In the genomic region with DNA sequence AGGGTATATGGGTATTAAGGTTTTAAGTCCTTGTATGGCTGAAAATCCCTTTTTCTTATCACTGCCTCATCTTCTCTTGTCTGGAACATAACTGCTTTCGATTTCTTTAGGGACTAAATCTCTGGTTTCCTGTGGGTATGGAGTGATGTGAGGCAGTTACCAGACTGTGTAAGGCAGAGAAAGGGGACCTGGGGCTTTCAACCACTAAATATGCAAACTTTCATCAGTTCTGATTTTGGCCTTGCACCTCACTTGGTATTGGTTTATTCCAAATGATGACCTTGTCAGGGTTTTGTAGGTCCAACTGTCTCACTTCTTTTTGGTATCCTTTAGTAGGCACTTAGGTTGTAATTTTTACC, we compare ENCODE assay signal across 10 cellular contexts. TPM values are rescaled to one million over a fixed set of nuclear protein-coding genes. Genes with fewer than 3 reads are reported as not detected.
DNase-seq lines count a peak whose midpoint lies in the region; ATAC-seq and TF ChIP-seq lines count a peak whose summit lies in the region.
"Had no signal": no experiment of that assay in that cellular context is flagged by ENCODE, and none has a peak within 500 bp of the region (broad histone marks: within the 10 kb centered on the region; RNA-seq: fewer than 3 reads in every experiment).

No MANE protein-coding gene starts in this region.

- CTCF ChIA-PET in Calu3 (lab: Charles Lee), result interaction anchor here (0.7 to 1.4 kb wide), 2 partner anchors 10 to 148 kb away, joined by 3 to 5 read pairs; a partner anchor contains a TSS

- intact Hi-C loops in Calu3 (cut with micrococcal nuclease; ENCODE audit: unreplicated experiment), result loop anchor here (5.0 kb wide), 1 partner anchor 46 kb away; no protein-coding TSS in a partner anchor

- H3K27ac Mint-ChIP-seq in Calu3 (ENCODE audit: unreplicated experiment), result peak overlapping the region; percentile 12

- peak; percentile 46 for ATAC-seq in GM19463 (IDR thresholded peaks at IDR 0.05; ENCODE audit: unreplicated experiment)
- peak; percentile 50 for ATAC-seq in HG03378 (IDR thresholded peaks at IDR 0.05; ENCODE audit: unreplicated experiment)
- ATAC-seq: gastroesophageal sphincter, psoas muscle had no signal

- peak overlapping the region; percentile 50 for H3K27ac ChIP-seq in effector memory CD4-positive, alpha-beta T cell (ENCODE audit: insufficient read depth, low read length, poor library complexity, severe bottlenecking)
- H3K27ac ChIP-seq: gastroesophageal sphincter, psoas muscle had no signal

- H3K36me3 Mint-ChIP-seq in Calu3 (ENCODE audit: insufficient read depth, unreplicated experiment), result peaks cover 38% of the 10 kb centered on the region

- no peak overlapping the region for H3K4me3 ChIP-seq in effector memory CD4-positive, alpha-beta T cell (ENCODE audit: insufficient read depth, low read depth, low read length, poor library complexity, severe bottlenecking)
- H3K4me3 ChIP-seq: gastroesophageal sphincter, psoas muscle had no signal

- no TSS peak for BruUV-seq in Calu3 (replicated peaks; lab: Mats Ljungman, UMichigan)

- no peaks in the 10 kb centered on the region for H3K27me3 ChIP-seq in effector memory CD4-positive, alpha-beta T cell (replicated peaks; ENCODE audit: control insufficient read depth, insufficient read depth, low read length, poor library complexity, severe bottlenecking)
- H3K27me3 ChIP-seq: gastroesophageal sphincter had no signal

- DNase-seq in Calu3 (no peak), pons (ENCODE audit: low spot score) (no peak), GM19238 (ENCODE audit: insufficient read length, low spot score) (no peak), NCI-H345 (lab: John Stamatoyannopoulos, UW) (no peak), NCI-H446 treated with DMSO at 0.1 percent for 48 hours (lab: John Stamatoyannopoulos, UW) (no peak)
- DNase-seq in effector memory CD4-positive, alpha-beta T cell, result no peak
- DNase-seq: psoas muscle had no signal

- H3K4me1 Mint-ChIP-seq in Calu3 (ENCODE audit: low read depth, unreplicated experiment), result peaks cover 73% of the 10 kb centered on the region

- no peaks in the 10 kb centered on the region for H3K36me3 ChIP-seq in effector memory CD4-positive, alpha-beta T cell (ENCODE audit: control insufficient read depth, insufficient read depth, low read length)
- H3K36me3 ChIP-seq: gastroesophageal sphincter had no signal

- H3K27me3 Mint-ChIP-seq in Calu3 (ENCODE audit: unreplicated experiment), result no peaks in the 10 kb centered on the region

- peak overlapping the region; percentile 0 for H3K4me3 Mint-ChIP-seq in Calu3 (ENCODE audit: low read depth, unreplicated experiment)

- TF ChIP-seq CTCF in Calu3 (IDR thresholded peaks at IDR 0.05; ENCODE audit: unreplicated experiment), result no peak

- H3K4me1 ChIP-seq in effector memory CD4-positive, alpha-beta T cell (ENCODE audit: control insufficient read depth, insufficient read depth, low read length, poor library complexity, severe bottlenecking), result peaks cover 48% of the 10 kb centered on the region

- H3K9me3 ChIP-seq in effector memory CD4-positive, alpha-beta T cell (ENCODE audit: control insufficient read depth, low read length), result no peaks in the 10 kb centered on the region
- H3K9me3 ChIP-seq: gastroesophageal sphincter, psoas muscle had no signal

- peaks cover 3% of the 10 kb centered on the region for H3K9me3 Mint-ChIP-seq in Calu3 (ENCODE audit: low read depth, unreplicated experiment)

RNA-seq across cellular contexts. Expression of a gene that starts 9.3 kb away (rescaled TPM):
- 136 and 151 TPM in 2 replicates for total RNA-seq in Calu3 (2022)
